Comparison of ENCODE assay signal across 1 cellular context in genomic region chr20:4173142-4173541, GRCh38.
TF ChIP-seq lines count a peak whose summit lies in the region.

No MANE protein-coding gene starts in this region.

TF ChIP-seq in H1, 55 proteins besides CTCF, POLR2A, EP300 and RAD21:
- TF ChIP-seq ASH2L (IDR thresholded peaks at IDR 0.05; ENCODE audit: low read length): no peak
- no peak for TF ChIP-seq SIN3A (conservative IDR thresholded peaks at IDR 0.05 in 1 of 2, IDR thresholded peaks at IDR 0.05 in 1 of 2; ENCODE audit: low read depth in 1 of 2, low read length in 2 of 2)
- TF ChIP-seq GABPA (IDR thresholded peaks at IDR 0.05; ENCODE audit: borderline replicate concordance, insufficient read depth, low read length): no peak
- no peak for TF ChIP-seq HDAC6 (IDR thresholded peaks at IDR 0.05; ENCODE audit: low read depth, low read length)
- TF ChIP-seq SIRT6 (IDR thresholded peaks at IDR 0.05; ENCODE audit: low read length): no peak
- TF ChIP-seq SRF (IDR thresholded peaks at IDR 0.05; ENCODE audit: low read depth, low read length): no peak
- no peak for TF ChIP-seq FOSL1 (IDR thresholded peaks at IDR 0.05; ENCODE audit: insufficient read depth, low read depth, low read length)
- TF ChIP-seq JUN (IDR thresholded peaks at IDR 0.05; ENCODE audit: low read depth, low read length): no peak
- no peak for TF ChIP-seq ATF2 (IDR thresholded peaks at IDR 0.05; ENCODE audit: low read length)
- TF ChIP-seq, protein P1, sequence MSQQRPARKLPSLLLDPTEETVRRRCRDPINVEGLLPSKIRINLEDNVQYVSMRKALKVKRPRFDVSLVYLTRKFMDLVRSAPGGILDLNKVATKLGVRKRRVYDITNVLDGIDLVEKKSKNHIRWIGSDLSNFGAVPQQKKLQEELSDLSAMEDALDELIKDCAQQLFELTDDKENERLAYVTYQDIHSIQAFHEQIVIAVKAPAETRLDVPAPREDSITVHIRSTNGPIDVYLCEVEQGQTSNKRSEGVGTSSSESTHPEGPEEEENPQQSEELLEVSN (IDR thresholded peaks at IDR 0.05): no peak
- TF ChIP-seq, protein P2, sequence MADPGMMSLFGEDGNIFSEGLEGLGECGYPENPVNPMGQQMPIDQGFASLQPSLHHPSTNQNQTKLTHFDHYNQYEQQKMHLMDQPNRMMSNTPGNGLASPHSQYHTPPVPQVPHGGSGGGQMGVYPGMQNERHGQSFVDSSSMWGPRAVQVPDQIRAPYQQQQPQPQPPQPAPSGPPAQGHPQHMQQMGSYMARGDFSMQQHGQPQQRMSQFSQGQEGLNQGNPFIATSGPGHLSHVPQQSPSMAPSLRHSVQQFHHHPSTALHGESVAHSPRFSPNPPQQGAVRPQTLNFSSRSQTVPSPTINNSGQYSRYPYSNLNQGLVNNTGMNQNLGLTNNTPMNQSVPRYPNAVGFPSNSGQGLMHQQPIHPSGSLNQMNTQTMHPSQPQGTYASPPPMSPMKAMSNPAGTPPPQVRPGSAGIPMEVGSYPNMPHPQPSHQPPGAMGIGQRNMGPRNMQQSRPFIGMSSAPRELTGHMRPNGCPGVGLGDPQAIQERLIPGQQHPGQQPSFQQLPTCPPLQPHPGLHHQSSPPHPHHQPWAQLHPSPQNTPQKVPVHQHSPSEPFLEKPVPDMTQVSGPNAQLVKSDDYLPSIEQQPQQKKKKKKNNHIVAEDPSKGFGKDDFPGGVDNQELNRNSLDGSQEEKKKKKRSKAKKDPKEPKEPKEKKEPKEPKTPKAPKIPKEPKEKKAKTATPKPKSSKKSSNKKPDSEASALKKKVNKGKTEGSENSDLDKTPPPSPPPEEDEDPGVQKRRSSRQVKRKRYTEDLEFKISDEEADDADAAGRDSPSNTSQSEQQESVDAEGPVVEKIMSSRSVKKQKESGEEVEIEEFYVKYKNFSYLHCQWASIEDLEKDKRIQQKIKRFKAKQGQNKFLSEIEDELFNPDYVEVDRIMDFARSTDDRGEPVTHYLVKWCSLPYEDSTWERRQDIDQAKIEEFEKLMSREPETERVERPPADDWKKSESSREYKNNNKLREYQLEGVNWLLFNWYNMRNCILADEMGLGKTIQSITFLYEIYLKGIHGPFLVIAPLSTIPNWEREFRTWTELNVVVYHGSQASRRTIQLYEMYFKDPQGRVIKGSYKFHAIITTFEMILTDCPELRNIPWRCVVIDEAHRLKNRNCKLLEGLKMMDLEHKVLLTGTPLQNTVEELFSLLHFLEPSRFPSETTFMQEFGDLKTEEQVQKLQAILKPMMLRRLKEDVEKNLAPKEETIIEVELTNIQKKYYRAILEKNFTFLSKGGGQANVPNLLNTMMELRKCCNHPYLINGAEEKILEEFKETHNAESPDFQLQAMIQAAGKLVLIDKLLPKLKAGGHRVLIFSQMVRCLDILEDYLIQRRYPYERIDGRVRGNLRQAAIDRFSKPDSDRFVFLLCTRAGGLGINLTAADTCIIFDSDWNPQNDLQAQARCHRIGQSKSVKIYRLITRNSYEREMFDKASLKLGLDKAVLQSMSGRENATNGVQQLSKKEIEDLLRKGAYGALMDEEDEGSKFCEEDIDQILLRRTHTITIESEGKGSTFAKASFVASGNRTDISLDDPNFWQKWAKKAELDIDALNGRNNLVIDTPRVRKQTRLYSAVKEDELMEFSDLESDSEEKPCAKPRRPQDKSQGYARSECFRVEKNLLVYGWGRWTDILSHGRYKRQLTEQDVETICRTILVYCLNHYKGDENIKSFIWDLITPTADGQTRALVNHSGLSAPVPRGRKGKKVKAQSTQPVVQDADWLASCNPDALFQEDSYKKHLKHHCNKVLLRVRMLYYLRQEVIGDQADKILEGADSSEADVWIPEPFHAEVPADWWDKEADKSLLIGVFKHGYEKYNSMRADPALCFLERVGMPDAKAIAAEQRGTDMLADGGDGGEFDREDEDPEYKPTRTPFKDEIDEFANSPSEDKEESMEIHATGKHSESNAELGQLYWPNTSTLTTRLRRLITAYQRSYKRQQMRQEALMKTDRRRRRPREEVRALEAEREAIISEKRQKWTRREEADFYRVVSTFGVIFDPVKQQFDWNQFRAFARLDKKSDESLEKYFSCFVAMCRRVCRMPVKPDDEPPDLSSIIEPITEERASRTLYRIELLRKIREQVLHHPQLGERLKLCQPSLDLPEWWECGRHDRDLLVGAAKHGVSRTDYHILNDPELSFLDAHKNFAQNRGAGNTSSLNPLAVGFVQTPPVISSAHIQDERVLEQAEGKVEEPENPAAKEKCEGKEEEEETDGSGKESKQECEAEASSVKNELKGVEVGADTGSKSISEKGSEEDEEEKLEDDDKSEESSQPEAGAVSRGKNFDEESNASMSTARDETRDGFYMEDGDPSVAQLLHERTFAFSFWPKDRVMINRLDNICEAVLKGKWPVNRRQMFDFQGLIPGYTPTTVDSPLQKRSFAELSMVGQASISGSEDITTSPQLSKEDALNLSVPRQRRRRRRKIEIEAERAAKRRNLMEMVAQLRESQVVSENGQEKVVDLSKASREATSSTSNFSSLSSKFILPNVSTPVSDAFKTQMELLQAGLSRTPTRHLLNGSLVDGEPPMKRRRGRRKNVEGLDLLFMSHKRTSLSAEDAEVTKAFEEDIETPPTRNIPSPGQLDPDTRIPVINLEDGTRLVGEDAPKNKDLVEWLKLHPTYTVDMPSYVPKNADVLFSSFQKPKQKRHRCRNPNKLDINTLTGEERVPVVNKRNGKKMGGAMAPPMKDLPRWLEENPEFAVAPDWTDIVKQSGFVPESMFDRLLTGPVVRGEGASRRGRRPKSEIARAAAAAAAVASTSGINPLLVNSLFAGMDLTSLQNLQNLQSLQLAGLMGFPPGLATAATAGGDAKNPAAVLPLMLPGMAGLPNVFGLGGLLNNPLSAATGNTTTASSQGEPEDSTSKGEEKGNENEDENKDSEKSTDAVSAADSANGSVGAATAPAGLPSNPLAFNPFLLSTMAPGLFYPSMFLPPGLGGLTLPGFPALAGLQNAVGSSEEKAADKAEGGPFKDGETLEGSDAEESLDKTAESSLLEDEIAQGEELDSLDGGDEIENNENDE (IDR thresholded peaks at IDR 0.05; ENCODE audit: insufficient replicate concordance, low read length): no peak
- TF ChIP-seq POLR2AphosphoS5 (IDR thresholded peaks at IDR 0.05; ENCODE audit: low read depth, low read length): no peak
- TF ChIP-seq KDM5A (IDR thresholded peaks at IDR 0.05; ENCODE audit: low read length): no peak
- no peak for TF ChIP-seq RNF2 (IDR thresholded peaks at IDR 0.05; ENCODE audit: borderline replicate concordance, low read depth, low read length, missing control alignments, poor library complexity, severe bottlenecking)
